Comparison of ENCODE assay signal across 8 cellular contexts in the genomic region with DNA sequence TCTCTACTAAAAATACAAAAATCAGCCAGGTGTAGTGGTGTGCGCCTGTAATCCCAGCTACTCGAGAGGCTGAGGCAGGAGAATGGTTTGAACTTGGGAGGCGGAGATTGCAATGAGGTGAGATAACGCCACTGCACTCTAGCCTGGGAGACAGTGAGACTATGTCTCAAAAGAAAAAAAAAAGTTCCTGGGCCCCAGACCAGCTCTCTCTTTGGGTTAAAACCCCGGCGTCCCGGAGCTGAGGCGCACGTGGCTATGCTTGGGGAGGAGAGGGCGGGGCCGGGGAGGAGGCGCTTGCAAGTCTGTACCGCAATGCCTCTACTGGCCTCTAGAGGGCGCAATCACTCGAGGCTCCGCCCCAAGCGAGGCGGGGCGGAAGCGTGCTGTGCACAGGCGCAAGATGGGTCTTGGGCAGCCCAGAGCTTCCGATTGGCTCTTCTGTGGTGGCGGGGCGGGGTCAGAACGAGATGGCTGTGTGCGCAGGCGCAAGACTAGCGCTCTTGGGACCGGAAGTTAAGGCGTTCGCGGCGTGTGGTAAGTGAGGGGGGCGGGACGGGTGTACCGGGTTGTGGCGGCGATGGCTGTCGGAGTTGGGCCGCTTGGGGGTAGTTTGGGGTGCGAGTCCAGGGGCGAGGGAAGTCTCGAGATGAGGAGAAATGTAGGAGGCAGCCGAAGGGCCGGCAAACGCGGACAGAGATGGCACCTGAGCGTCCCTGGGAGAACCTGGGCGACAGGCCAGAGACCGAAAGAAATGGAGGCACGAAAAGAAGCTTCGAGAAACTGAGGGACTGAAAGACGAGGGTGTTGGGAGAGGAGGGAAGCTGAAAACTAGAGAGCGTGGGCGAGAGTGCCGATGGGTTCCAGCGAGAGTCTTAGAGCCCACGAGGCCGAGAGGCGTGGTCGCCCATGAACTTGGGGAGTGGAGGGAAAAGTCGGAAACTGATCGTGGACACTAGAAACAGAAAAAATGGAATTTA. TPM values are rescaled to one million over a fixed set of nuclear protein-coding genes. Genes with fewer than 3 reads are reported as not detected.
A peak's percentile ranks its signal among the peaks of the same experiment; 100 is the strongest.
DNase-seq lines count a peak whose midpoint lies in the region; ATAC-seq, FAIRE-seq and TF ChIP-seq lines count a peak whose summit lies in the region.

DHX34 (plus strand) TSS at position 497 of the 977 bp plus-strand sequence. CDS start 3,716 bp downstream, outside the sequence.

- dilution Hi-C loops in IMR-90 (cut with HindIII; ENCODE audit: low sequenced_read_pairs, unreplicated experiment) (no loop called here), endothelial cell of umbilical vein (cut with MboI; ENCODE audit: extremely low pct_ligation_motif_present, low sequenced_read_pairs) (no loop called here)

- CTCF ChIA-PET in IMR-90 (lab: Yijun Ruan, JAX) (interaction anchor here (0.6 to 1.7 kb wide), 13 partner anchors 8 to 1294 kb away, joined by 3 to 8 read pairs (median 3); no protein-coding TSS in a partner anchor), OCI-LY7 (lab: Charles Lee; ENCODE audit: unreplicated experiment) (interaction anchor here (0.5 to 2.0 kb wide), 9 partner anchors 15 to 1534 kb away, joined by 3 to 21 read pairs (median 3); partner anchors contain the start of gene KPTN), endothelial cell of umbilical vein (lab: Charles Lee) (interaction anchor here (0.6 to 2.6 kb wide), 33 partner anchors 8 to 377 kb away, joined by 3 to 25 read pairs (median 5); partner anchors contain the start of genes INAFM1 and KPTN)

- TF ChIP-seq CTCF in IMR-90 (conservative IDR thresholded peaks at IDR 0.05; ENCODE audit: low read depth, low read length) (peak; percentile 98), OCI-LY7 (conservative IDR thresholded peaks at IDR 0.05; ENCODE audit: low read length) (peak; percentile 95), endothelial cell of umbilical vein (IDR thresholded peaks at IDR 0.05; ENCODE audit: extremely low read depth in 1 of 2, insufficient read depth in 1 of 2, low read depth in 1 of 2, low read length in 2 of 2) (peak; percentile 99 to 100)

- peak within 1 kb of the TSS; percentile 68; the same call in 1 of the 2 replicates for H3K56ac ChIP-seq in IMR-90 (ENCODE audit: extremely low read depth, insufficient read depth, low read length)

- H3K23ac ChIP-seq in IMR-90 (ENCODE audit: low read depth, low read length), result peak within 1 kb of the TSS; percentile 88

- H4K20me1 ChIP-seq in IMR-90 (ENCODE audit: insufficient read depth, low read length) (no peaks in the 10 kb centered on the region), OCI-LY7 (ENCODE audit: insufficient read depth, low read length) (no peaks in the 10 kb centered on the region), endothelial cell of umbilical vein (replicated peaks; ENCODE audit: control insufficient read depth, extremely low read depth, insufficient read depth, low read length) (no peaks in the 10 kb centered on the region)

- peak; percentile 24; the same call in 1 of the 2 replicates for TF ChIP-seq RAD21 in IMR-90 (IDR thresholded peaks at IDR 0.05; ENCODE audit: low read length)

- peak within 1 kb of the TSS; percentile 86 for H3K4ac ChIP-seq in IMR-90 (ENCODE audit: low read depth, low read length)

- peak within 1 kb of the TSS; percentile 80 for H4K91ac ChIP-seq in IMR-90 (ENCODE audit: insufficient read depth, low read depth, low read length)

- peak within 1 kb of the TSS; percentile 88 for H2AFZ ChIP-seq in IMR-90 (replicated peaks; ENCODE audit: low read length, poor library complexity)
- H2AFZ ChIP-seq in OCI-LY7 (ENCODE audit: low read length), result peak within 1 kb of the TSS; percentile 79; the same call in 1 of the 2 replicates
- peak within 1 kb of the TSS; percentile 61 for H2AFZ ChIP-seq in endothelial cell of umbilical vein (ENCODE audit: low read depth, low read length)

- peak within 1 kb of the TSS; percentile 80 for H2AK9ac ChIP-seq in IMR-90 (replicated peaks; ENCODE audit: low read depth, low read length, poor library complexity)

- no peak within 1 kb of the TSS for H2BK20ac ChIP-seq in IMR-90 (ENCODE audit: low read depth, low read length)

- ATAC-seq in GM21526 (IDR thresholded peaks at IDR 0.05; ENCODE audit: low FRiP score, unreplicated experiment), result peak; percentile 92
- ATAC-seq in IMR-90 (ENCODE audit: low read depth), result peak; percentile 100

- peak within 1 kb of the TSS; percentile 83 for H2AK5ac ChIP-seq in IMR-90 (ENCODE audit: low read depth, low read length)

- peak; percentile 91 for DNase-seq in DMS114 treated with DMSO at 0.1 percent for 48 hours (lab: John Stamatoyannopoulos, UW; ENCODE audit: unreplicated experiment)
- peak; percentile 99 for DNase-seq in IMR-90
- peak; percentile 99 for DNase-seq in OCI-LY7 (ENCODE audit: low spot score)
- DNase-seq in activated T-cell treated with anti-CD3 and anti-CD28 coated beads for 1 hour (ENCODE audit: low read depth), result peak; percentile 98
- DNase-seq in endothelial cell of umbilical vein (ENCODE audit: low read depth, low spot score), result peak; percentile 100
- DNase-seq in middle frontal gyrus (ENCODE audit: extremely low spot score, low spot score), result peak; percentile 96
- DNase-seq in stimulated activated CD8-positive, alpha-beta memory T cell treated with anti-CD3 and anti-CD28 coated beads, Interleukin-2, amount 100 ng/mL, for 48 hours (ENCODE audit: low read depth in 2 of 2), result peak; percentile 97 to 99

- H3K36me3 ChIP-seq in IMR-90 (ENCODE audit: control insufficient read depth, insufficient read depth, low read length) (peaks cover 16% of the 10 kb centered on the region), OCI-LY7 (ENCODE audit: insufficient read depth, low read length) (peaks cover 28% of the 10 kb centered on the region), endothelial cell of umbilical vein (ENCODE audit: control insufficient read depth in 2 of 2, extremely low read depth in 1 of 2, insufficient read depth in 2 of 2, low read length in 2 of 2) (peaks cover 0 to 9% of the 10 kb centered on the region in 2 experiments)

- TF ChIP-seq POLR2A in IMR-90 (IDR thresholded peaks at IDR 0.05; ENCODE audit: low read depth, low read length) (peak; percentile 69), endothelial cell of umbilical vein (IDR thresholded peaks at IDR 0.05; ENCODE audit: low read depth, low read length) (peak; percentile 79)

- peak; percentile 99 for FAIRE-seq in endothelial cell of umbilical vein (lab: Jason Lieb, UNC)

- H3K79me2 ChIP-seq in OCI-LY7 (ENCODE audit: insufficient read depth, low read depth, low read length) (peaks cover 27% of the 10 kb centered on the region), endothelial cell of umbilical vein (ENCODE audit: control insufficient read depth, insufficient read depth, low read length) (peaks cover 19% of the 10 kb centered on the region)

- H3K4me1 ChIP-seq in IMR-90 (ENCODE audit: control insufficient read depth, insufficient read depth, low read length) (no peaks in the 10 kb centered on the region; the same call in 1 of the 2 replicates), OCI-LY7 (ENCODE audit: insufficient read depth, low read length, poor library complexity, severe bottlenecking) (peaks cover 27% of the 10 kb centered on the region), endothelial cell of umbilical vein (ENCODE audit: control insufficient read depth, extremely low read depth, insufficient read depth, low read length) (peaks cover 6% of the 10 kb centered on the region)

- peaks cover 38 to 43% of the 10 kb centered on the region in 2 experiments for H3K79me1 ChIP-seq in IMR-90 (ENCODE audit: low read depth in 1 of 2, low read length in 2 of 2)

- in situ Hi-C loops in IMR-90 (cut with MboI; ENCODE audit: low sequenced_read_pairs), result no loop called here

- H3K27ac ChIP-seq in IMR-90 (ENCODE audit: insufficient read depth, low read length), result peak within 1 kb of the TSS; percentile 65
- peak within 1 kb of the TSS; percentile 20 for H3K27ac ChIP-seq in OCI-LY7 (ENCODE audit: low read depth, low read length, poor library complexity, severe bottlenecking)
- no peak within 1 kb of the TSS for H3K27ac ChIP-seq in endothelial cell of umbilical vein (ENCODE audit: insufficient read depth, low read depth, low read length)

- no peaks in the 10 kb centered on the region for H3K9me3 ChIP-seq in IMR-90 (ENCODE audit: control insufficient read depth, insufficient read depth, low read length)
- H3K9me3 ChIP-seq in OCI-LY7 (ENCODE audit: low read length), result no peaks in the 10 kb centered on the region
- no peaks in the 10 kb centered on the region for H3K9me3 ChIP-seq in endothelial cell of umbilical vein (replicated peaks; ENCODE audit: control insufficient read depth, insufficient read depth, low read length)

- peak within 1 kb of the TSS; percentile 27 for H4K5ac ChIP-seq in IMR-90 (ENCODE audit: low read depth, low read length)

- POLR2A ChIA-PET in IMR-90 (lab: Charles Lee; ENCODE audit: unreplicated experiment), result no interaction called here
- POLR2A ChIA-PET in OCI-LY7 (lab: Charles Lee), result interaction anchor here (0.7 to 0.9 kb wide), 4 partner anchors 8 to 79 kb away, joined by 3 read pairs; no protein-coding TSS in a partner anchor
- POLR2A ChIA-PET in endothelial cell of umbilical vein (lab: Charles Lee), result interaction anchor here (0.6 to 1.0 kb wide), 3 partner anchors 33 to 51 kb away, joined by 3 to 4 read pairs (median 4); no protein-coding TSS in a partner anchor

- H2BK5ac ChIP-seq in IMR-90 (ENCODE audit: low read depth, low read length, poor library complexity, severe bottlenecking), result peak within 1 kb of the TSS; percentile 29

- WGBS in IMR-90 (ENCODE audit: extremely low coverage in 2 of 2, insufficient read length in 1 of 2), 2 experiments, result 2% methylated on average over 51 of the region's 63 CpGs; no CpG with 5 or more reads in 1 of the 2 experiments

- peak within 1 kb of the TSS; percentile 55 to 85 for H4K8ac ChIP-seq in IMR-90 (ENCODE audit: low read depth in 2 of 2, low read length in 2 of 2)

- H3K9ac ChIP-seq in IMR-90 (ENCODE audit: low read depth, low read length) (peak within 1 kb of the TSS; percentile 95), endothelial cell of umbilical vein (replicated peaks; ENCODE audit: extremely low read depth, insufficient read depth, low read length) (peak within 1 kb of the TSS; percentile 17)

- peak within 1 kb of the TSS; percentile 36 for H3K18ac ChIP-seq in IMR-90 (ENCODE audit: low read depth, low read length)

- H3K4me3 ChIP-seq in IMR-90 (ENCODE audit: insufficient read depth, low read depth, low read length) (peak within 1 kb of the TSS; percentile 84), OCI-LY7 (ENCODE audit: low read depth, low read length, poor library complexity, severe bottlenecking) (peak within 1 kb of the TSS; percentile 81), endothelial cell of umbilical vein (replicated peaks in 1 of 3; ENCODE audit: insufficient read depth in 1 of 3, low read depth in 1 of 3, low read length in 3 of 3) (peak within 1 kb of the TSS; percentile 44 to 55 (median 53))

- BruUV-seq in IMR-90 (replicated peaks; lab: Mats Ljungman, UMichigan), result no TSS peak
- BruUV-seq in OCI-LY7 (replicated peaks; lab: Mats Ljungman, UMichigan), result no TSS peak
- no TSS peak for BruUV-seq in endothelial cell of umbilical vein (replicated peaks; lab: Mats Ljungman, UMichigan)

- H3K9me2 ChIP-seq in OCI-LY7 (ENCODE audit: insufficient read depth, low read length), result no peaks in the 10 kb centered on the region

- intact Hi-C loops in IMR-90 (cut with micrococcal nuclease), result loop anchor here (1.0 to 5.0 kb wide), 2 partner anchors 42 kb away; partner anchors contain the start of gene C5AR1
- intact Hi-C loops in OCI-LY7 (cut with micrococcal nuclease; ENCODE audit: unreplicated experiment), result no loop called here
- intact Hi-C loops in endothelial cell of umbilical vein (cut with micrococcal nuclease), result loop anchor here (1.0 to 5.0 kb wide), 3 partner anchors 15 to 263 kb away; partner anchors contain the start of gene INAFM1

- H2BK15ac ChIP-seq in IMR-90 (ENCODE audit: low read depth, low read length), result no peak within 1 kb of the TSS

- peak within 1 kb of the TSS; percentile 96 for H3K4me2 ChIP-seq in IMR-90 (ENCODE audit: low read depth, low read length)
- H3K4me2 ChIP-seq in OCI-LY7 (ENCODE audit: low read length), result peak within 1 kb of the TSS; percentile 78
- peak within 1 kb of the TSS; percentile 73 for H3K4me2 ChIP-seq in endothelial cell of umbilical vein (ENCODE audit: insufficient read depth, low read length)

- H3K27me3 ChIP-seq in IMR-90 (ENCODE audit: control insufficient read depth, insufficient read depth, low read length) (no peaks in the 10 kb centered on the region), endothelial cell of umbilical vein (ENCODE audit: control insufficient read depth in 2 of 2, insufficient read depth in 2 of 2, low read length in 2 of 2) (no peaks in the 10 kb centered on the region)

- H3K14ac ChIP-seq in IMR-90 (replicated peaks; ENCODE audit: low read depth, low read length), result peak within 1 kb of the TSS; percentile 94

- H2BK120ac ChIP-seq in IMR-90 (ENCODE audit: low read depth, low read length), result peak within 1 kb of the TSS; percentile 11; the same call in 1 of the 2 replicates

- H3K9me1 ChIP-seq in IMR-90 (ENCODE audit: insufficient read depth, low read length), result peaks cover 3% of the 10 kb centered on the region; the same call in 1 of the 2 replicates
- no peaks in the 10 kb centered on the region for H3K9me1 ChIP-seq in endothelial cell of umbilical vein (replicated peaks; ENCODE audit: control insufficient read depth, extremely low read depth, insufficient read depth, low read length)

RNA-seq across cellular contexts. Expression of gene DHX34, which starts in this region (rescaled TPM):
- 4.5 and 5.6 TPM in 2 replicates for total RNA-seq in IMR-90 (2012; rRNA removed)
- 13.7 and 14.8 TPM in 2 replicates for polyA plus RNA-seq in IMR-90 (2012; rRNA removed)
- polyA plus RNA-seq in IMR-90 (2012; cell fraction: cytosol; rRNA removed), result 7.5 and 12.4 TPM in 2 replicates
- 40.2 and 104 TPM in 2 replicates for polyA plus RNA-seq in IMR-90 (2012; cell fraction: nucleus; rRNA removed; ENCODE audit: low replicate concordance)
- total RNA-seq in OCI-LY7 (2014; rRNA removed; shearing (Covaris generic)), result 23.0 and 32.2 TPM in 2 replicates
- total RNA-seq in OCI-LY7 (2022), result 18.9 and 19.7 TPM in 2 replicates
- total RNA-seq in endothelial cell of umbilical vein, result 15.8 and 20.7 TPM in 2 replicates
- polyA plus RNA-seq in endothelial cell of umbilical vein, result 12.8 and 15.9 TPM in 2 replicates
- 8.6 and 11.5 TPM in 2 replicates for polyA plus RNA-seq in endothelial cell of umbilical vein (2011; cell fraction: cytosol; rRNA removed)
- 36.6 and 40.2 TPM in 2 replicates for polyA plus RNA-seq in endothelial cell of umbilical vein (2011; cell fraction: nucleus; rRNA removed)
- polyA plus RNA-seq in endothelial cell of umbilical vein (2012), result 11.9 and 12.7 TPM in 2 replicates
- polyA minus RNA-seq in endothelial cell of umbilical vein, result 10.6 TPM in 2 replicates
- 16.0 TPM for polyA minus RNA-seq in endothelial cell of umbilical vein (2011; cell fraction: cytosol; rRNA and poly(A)+ RNA removed)
- polyA minus RNA-seq in endothelial cell of umbilical vein (2011; cell fraction: nucleus; rRNA and poly(A)+ RNA removed), result 13.2 and 19.5 TPM in 2 replicates
